Comparison of ENCODE assay signal across 8 cellular contexts in genomic region chr14:32078030-32078793, GRCh38. TPM values are rescaled to one million over a fixed set of nuclear protein-coding genes. Genes with fewer than 3 reads are reported as not detected.
DNase-seq lines count a peak whose midpoint lies in the region; ATAC-seq and TF ChIP-seq lines count a peak whose summit lies in the region.

No MANE protein-coding gene starts in this region.

- H3K4me3 ChIP-seq in colonic mucosa (peak overlapping the region; percentile 85), left lung (peak overlapping the region; percentile 81 to 90)

- H3K27me3 ChIP-seq in colonic mucosa (no peaks in the 10 kb centered on the region), left lung (no peaks in the 10 kb centered on the region)

- peak overlapping the region; percentile 95 to 99 for H3K9ac ChIP-seq in colonic mucosa (ENCODE audit: low read depth in 2 of 2, low read length in 2 of 2)

- peaks cover 4% of the 10 kb centered on the region for H3K4me1 ChIP-seq in colonic mucosa
- H3K4me1 ChIP-seq in left lung, result peaks cover 1 to 42% of the 10 kb centered on the region in 2 donors

- TF ChIP-seq CTCF in colonic mucosa (IDR thresholded peaks at IDR 0.05) (no peak), left lung (IDR thresholded peaks at IDR 0.05) (no peak)

- DNase-seq in activated gamma-delta T cell (lab: John Stamatoyannopoulos, UW) (peak; percentile 0), activated gamma-delta T cell treated with Interleukin-2 at 50 U/mL for 16 hours (no peak), HuH-7 (ENCODE audit: low spot score) (peak; percentile 89), SHP77 (lab: John Stamatoyannopoulos, UW) (peak; percentile 52 to 53), colonic mucosa (peak; percentile 45), left lung (peak; percentile 34), substantia nigra (lab: John Stamatoyannopoulos, UW) (peak in 43 of 49 donors; percentile 2 to 76 (median 43))

- no peaks in the 10 kb centered on the region for H3K9me3 ChIP-seq in colonic mucosa
- no peaks in the 10 kb centered on the region for H3K9me3 ChIP-seq in left lung

- intact Hi-C loops in colonic mucosa (cut with DNase I), result loop anchor here (5.0 to 10.0 kb wide), 2 partner anchors 124 to 133 kb away; partner anchors contain the start of genes RNU6-7 and RNU6-8
- intact Hi-C loops in left lung (cut with DNase I), result no loop called here

- peak overlapping the region; percentile 99 for H3K27ac ChIP-seq in colonic mucosa
- H3K27ac ChIP-seq in left lung, result peak overlapping the region; percentile 91 to 99
- peak overlapping the region; percentile 97 for H3K27ac ChIP-seq in substantia nigra (ENCODE audit: low read depth, low read length, poor library complexity, severe bottlenecking)

- ATAC-seq in left lung (peak; percentile 32), GM18861 (IDR thresholded peaks at IDR 0.05; ENCODE audit: unreplicated experiment) (no peak)

- H3K36me3 ChIP-seq in colonic mucosa, result no peaks in the 10 kb centered on the region
- no peaks in the 10 kb centered on the region for H3K36me3 ChIP-seq in left lung

RNA-seq across cellular contexts. Expression of gene ARHGAP5, which starts 1.1 kb away (rescaled TPM):
- total RNA-seq in colonic mucosa (100 to 1,000 TPM in 1 of 2 donors, 10 to 100 TPM in 1; 77.8 to 140 TPM), left lung (10 to 100 TPM; 82.4 to 88.5 TPM)
